1 cellular context compared by ENCODE assay signal in the genomic region with DNA sequence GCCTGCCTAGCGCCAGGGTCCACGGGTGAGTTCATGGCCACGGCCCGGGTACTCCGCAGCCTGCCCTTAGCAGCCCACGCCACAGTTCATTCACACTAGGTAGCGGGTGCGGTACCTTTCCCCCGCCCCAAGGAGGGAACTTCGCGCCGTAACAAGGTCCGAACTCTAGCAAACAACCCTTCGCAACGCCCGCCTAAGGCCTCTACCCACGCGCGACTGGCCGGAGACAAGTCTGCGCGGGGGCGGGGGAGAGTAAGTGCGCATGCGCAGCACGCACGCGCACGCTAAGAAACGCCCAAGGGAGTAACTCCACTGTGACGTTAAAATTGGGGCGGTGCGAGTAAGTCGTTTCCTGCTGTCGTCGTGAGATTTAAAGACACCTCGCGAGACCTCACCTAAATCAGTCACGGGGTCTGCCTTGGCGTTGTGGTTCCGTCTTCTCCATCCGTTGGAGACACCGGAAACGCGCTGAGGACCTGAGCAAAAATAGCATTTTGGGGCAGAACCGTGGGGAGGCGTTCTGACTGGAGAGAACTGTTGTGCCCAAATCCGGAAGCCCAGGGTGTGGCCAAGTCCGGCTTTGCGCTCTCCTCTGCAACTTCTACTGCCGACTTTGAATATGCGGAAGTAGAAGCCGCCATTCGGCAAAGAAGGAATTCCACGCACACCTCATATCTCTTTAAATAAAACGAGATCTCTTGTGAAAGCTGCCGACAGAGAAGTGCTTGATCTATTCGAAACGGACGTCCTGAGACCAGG.
TF ChIP-seq lines count a peak whose summit lies in the region.

A gene with protein sequence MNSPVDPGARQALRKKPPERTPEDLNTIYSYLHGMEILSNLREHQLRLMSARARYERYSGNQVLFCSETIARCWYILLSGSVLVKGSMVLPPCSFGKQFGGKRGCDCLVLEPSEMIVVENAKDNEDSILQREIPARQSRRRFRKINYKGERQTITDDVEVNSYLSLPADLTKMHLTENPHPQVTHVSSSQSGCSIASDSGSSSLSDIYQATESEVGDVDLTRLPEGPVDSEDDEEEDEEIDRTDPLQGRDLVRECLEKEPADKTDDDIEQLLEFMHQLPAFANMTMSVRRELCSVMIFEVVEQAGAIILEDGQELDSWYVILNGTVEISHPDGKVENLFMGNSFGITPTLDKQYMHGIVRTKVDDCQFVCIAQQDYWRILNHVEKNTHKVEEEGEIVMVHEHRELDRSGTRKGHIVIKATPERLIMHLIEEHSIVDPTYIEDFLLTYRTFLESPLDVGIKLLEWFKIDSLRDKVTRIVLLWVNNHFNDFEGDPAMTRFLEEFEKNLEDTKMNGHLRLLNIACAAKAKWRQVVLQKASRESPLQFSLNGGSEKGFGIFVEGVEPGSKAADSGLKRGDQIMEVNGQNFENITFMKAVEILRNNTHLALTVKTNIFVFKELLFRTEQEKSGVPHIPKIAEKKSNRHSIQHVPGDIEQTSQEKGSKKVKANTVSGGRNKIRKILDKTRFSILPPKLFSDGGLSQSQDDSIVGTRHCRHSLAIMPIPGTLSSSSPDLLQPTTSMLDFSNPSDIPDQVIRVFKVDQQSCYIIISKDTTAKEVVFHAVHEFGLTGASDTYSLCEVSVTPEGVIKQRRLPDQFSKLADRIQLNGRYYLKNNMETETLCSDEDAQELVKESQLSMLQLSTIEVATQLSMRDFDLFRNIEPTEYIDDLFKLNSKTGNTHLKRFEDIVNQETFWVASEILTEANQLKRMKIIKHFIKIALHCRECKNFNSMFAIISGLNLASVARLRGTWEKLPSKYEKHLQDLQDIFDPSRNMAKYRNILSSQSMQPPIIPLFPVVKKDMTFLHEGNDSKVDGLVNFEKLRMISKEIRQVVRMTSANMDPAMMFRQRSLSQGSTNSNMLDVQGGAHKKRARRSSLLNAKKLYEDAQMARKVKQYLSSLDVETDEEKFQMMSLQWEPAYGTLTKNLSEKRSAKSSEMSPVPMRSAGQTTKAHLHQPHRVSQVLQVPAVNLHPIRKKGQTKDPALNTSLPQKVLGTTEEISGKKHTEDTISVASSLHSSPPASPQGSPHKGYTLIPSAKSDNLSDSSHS (N-terminal part only) (minus strand): TSS at position 234 of the 759 bp plus-strand sequence. CDS start 199 bp downstream, at position 35.

TF ChIP-seq in K562, 482 proteins besides CTCF, POLR2A, EP300 and RAD21 (continued from another document and continues in another):
- TF ChIP-seq CREB3L1 (IDR thresholded peaks at IDR 0.05; ENCODE audit: borderline replicate concordance, low read depth) (peak; percentile 76; the same call in 1 of the 2 replicates), ZNF41 (CRISPR knock-in tag; conservative IDR thresholded peaks at IDR 0.05) (peak; percentile 29; the same call in 1 of the 2 replicates), SNIP1 (IDR thresholded peaks at IDR 0.05; ENCODE audit: low read depth) (no peak), ZNF12 (CRISPR knock-in tag; IDR thresholded peaks at IDR 0.05) (0 out of 2 replicates have a peak, but pooled peaks have one; percentile 4), ZNF24 (IDR thresholded peaks at IDR 0.05) (no peak), HOXB6 (CRISPR knock-in tag; IDR thresholded peaks at IDR 0.05; ENCODE audit: borderline replicate concordance) (no peak), SRSF1 (IDR thresholded peaks at IDR 0.05; ENCODE audit: low read depth, low read length) (no peak), THAP12 (CRISPR knock-in tag; IDR thresholded peaks at IDR 0.05) (0 out of 2 replicates have a peak, but pooled peaks have one; percentile 8), IFI16 (CRISPR knock-in tag; IDR thresholded peaks at IDR 0.05) (no peak), KDM5B (IDR thresholded peaks at IDR 0.05; ENCODE audit: insufficient replicate concordance, low read depth, low read length) (peak; percentile 49), TBL1XR1 (IDR thresholded peaks at IDR 0.05; ENCODE audit: low read length in 2 of 2) (peak in 1 of 2 experiments; percentile 44; a peak in 3 of 4 replicates), KDM4B (IDR thresholded peaks at IDR 0.05; ENCODE audit: borderline replicate concordance in 2 of 2, low read depth in 1 of 2) (no peak), CHD2 (IDR thresholded peaks at IDR 0.05; ENCODE audit: low read depth, low read length) (peak; percentile 96), KLF16 (IDR thresholded peaks at IDR 0.05) (no peak), ZNF766 (CRISPR knock-in tag; conservative IDR thresholded peaks at IDR 0.05) (peak; percentile 39; the same call in 1 of the 2 replicates), LCOR (CRISPR knock-in tag; IDR thresholded peaks at IDR 0.05) (peak; percentile 99), HDAC1 (IDR thresholded peaks at IDR 0.05) (peak in 1 of 2 experiments; percentile 88; a peak in 1 of 4 replicates), NR1H2 (CRISPR knock-in tag; IDR thresholded peaks at IDR 0.05) (0 out of 2 replicates have a peak, but pooled peaks have one; percentile 27), HDAC2 (IDR thresholded peaks at IDR 0.05) (peak; percentile 79; the same call in 1 of the 2 replicates), ELF2 (CRISPR knock-in tag; IDR thresholded peaks at IDR 0.05) (peak; percentile 88), USF2 (CRISPR knock-in tag; IDR thresholded peaks at IDR 0.05) (peak; percentile 84), ETS1 (conservative IDR thresholded peaks at IDR 0.05; ENCODE audit: control insufficient read depth, low read depth, low read length) (0 out of 2 replicates have a peak, but pooled peaks have one; percentile 31), GABPB2 (CRISPR knock-in tag; conservative IDR thresholded peaks at IDR 0.05) (no peak), MXI1 (IDR thresholded peaks at IDR 0.05; ENCODE audit: low read depth, low read length) (0 out of 2 replicates have a peak, but pooled peaks have one; percentile 16), ZNF639 (CRISPR knock-in tag; conservative IDR thresholded peaks at IDR 0.05 in 1 of 2, IDR thresholded peaks at IDR 0.05 in 1 of 2) (peak in 1 of 2 experiments; percentile 50; a peak in 1 of 4 replicates), FOSL1 (tag; conservative IDR thresholded peaks at IDR 0.05) (0 out of 2 replicates have a peak, but pooled peaks have one; percentile 13), BRF2 (IDR thresholded peaks at IDR 0.05; ENCODE audit: borderline replicate concordance, insufficient read depth, insufficient read length) (no peak), ZBTB33 (CRISPR knock-in tag; IDR thresholded peaks at IDR 0.05) (peak; percentile 16; the same call in 1 of the 2 replicates), XRCC3 (IDR thresholded peaks at IDR 0.05) (no peak), PHTF2 (CRISPR knock-in tag; IDR thresholded peaks at IDR 0.05) (no peak)
- TF ChIP-seq, protein P1, sequence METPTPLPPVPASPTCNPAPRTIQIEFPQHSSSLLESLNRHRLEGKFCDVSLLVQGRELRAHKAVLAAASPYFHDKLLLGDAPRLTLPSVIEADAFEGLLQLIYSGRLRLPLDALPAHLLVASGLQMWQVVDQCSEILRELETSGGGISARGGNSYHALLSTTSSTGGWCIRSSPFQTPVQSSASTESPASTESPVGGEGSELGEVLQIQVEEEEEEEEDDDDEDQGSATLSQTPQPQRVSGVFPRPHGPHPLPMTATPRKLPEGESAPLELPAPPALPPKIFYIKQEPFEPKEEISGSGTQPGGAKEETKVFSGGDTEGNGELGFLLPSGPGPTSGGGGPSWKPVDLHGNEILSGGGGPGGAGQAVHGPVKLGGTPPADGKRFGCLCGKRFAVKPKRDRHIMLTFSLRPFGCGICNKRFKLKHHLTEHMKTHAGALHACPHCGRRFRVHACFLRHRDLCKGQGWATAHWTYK (CRISPR knock-in tag; IDR thresholded peaks at IDR 0.05): peak; percentile 77; the same call in 1 of the 2 replicates
- TF ChIP-seq, protein P2, sequence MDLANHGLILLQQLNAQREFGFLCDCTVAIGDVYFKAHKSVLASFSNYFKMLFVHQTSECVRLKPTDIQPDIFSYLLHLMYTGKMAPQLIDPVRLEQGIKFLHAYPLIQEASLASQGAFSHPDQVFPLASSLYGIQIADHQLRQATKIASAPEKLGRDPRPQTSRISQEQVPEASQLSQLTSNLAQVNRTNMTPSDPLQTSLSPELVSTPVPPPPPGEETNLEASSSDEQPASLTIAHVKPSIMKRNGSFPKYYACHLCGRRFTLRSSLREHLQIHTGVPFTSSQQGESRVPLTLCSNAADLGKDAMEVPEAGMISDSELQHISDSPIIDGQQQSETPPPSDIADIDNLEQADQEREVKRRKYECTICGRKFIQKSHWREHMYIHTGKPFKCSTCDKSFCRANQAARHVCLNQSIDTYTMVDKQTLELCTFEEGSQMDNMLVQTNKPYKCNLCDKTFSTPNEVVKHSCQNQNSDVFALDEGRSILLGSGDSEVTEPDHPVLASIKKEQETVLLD (IDR thresholded peaks at IDR 0.05): peak; percentile 100
- TF ChIP-seq, protein P3, sequence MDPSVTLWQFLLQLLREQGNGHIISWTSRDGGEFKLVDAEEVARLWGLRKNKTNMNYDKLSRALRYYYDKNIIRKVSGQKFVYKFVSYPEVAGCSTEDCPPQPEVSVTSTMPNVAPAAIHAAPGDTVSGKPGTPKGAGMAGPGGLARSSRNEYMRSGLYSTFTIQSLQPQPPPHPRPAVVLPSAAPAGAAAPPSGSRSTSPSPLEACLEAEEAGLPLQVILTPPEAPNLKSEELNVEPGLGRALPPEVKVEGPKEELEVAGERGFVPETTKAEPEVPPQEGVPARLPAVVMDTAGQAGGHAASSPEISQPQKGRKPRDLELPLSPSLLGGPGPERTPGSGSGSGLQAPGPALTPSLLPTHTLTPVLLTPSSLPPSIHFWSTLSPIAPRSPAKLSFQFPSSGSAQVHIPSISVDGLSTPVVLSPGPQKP (CRISPR knock-in tag; IDR thresholded peaks at IDR 0.05): no peak
